Comparison of ENCODE assay signal across 18 cellular contexts in the genomic region with DNA sequence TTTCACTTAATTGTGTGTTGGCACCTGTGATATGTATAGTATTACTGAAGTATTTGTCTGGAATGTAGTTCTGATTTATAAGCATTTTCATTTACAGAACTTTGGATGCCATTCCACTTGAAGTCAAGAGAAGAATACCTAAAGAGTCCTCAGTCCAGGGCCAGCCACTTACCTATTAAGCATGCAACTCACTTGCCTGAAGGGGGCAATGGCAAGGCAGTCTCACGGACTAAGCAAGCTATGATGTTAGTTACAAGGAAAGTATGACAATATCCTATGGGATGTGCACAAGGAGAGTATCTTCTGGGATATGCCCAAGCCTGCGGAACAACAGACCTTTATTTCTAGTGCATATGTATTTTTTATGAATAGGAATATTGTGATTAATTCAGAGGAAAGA.
"Had no signal": no experiment of that assay in that cellular context is flagged by ENCODE, and none has a peak within 500 bp of the region (broad histone marks: within the 10 kb centered on the region; RNA-seq: fewer than 3 reads in every experiment).

No MANE protein-coding gene starts in this region.

- H3K36me3 Mint-ChIP-seq: activated naive CD8-positive, alpha-beta T cell treated with anti-CD3 and anti-CD28 coated beads for 36 hours had no signal

- DNase-seq: activated CD4-positive, alpha-beta T cell treated with anti-CD3 and anti-CD28 coated beads for 4 hours; activated CD8-positive, alpha-beta memory T cell treated with anti-CD3 and anti-CD28 coated beads, Interleukin-2, amount 50 U/mL, for 4 hours; activated CD8-positive, alpha-beta T cell treated with anti-CD3 and anti-CD28 coated beads for 36 hours; activated gamma-delta T cell treated with Interleukin-2 at 50 U/mL for 16 hours; activated naive CD8-positive, alpha-beta T cell treated with anti-CD3 and anti-CD28 coated beads for 36 hours; activated T-cell treated with anti-CD3 and anti-CD28 coated beads, Interleukin-2, amount 50 U/mL, for 72 hours; dorsolateral prefrontal cortex; glutamatergic neuron; left ventricle myocardium superior; mesenchymal stem cell; psoas muscle; sigmoid colon; stimulated activated CD4-positive, alpha-beta T cell treated with anti-CD3 and anti-CD28 coated beads, Interleukin-2, amount 100 ng/mL, for 48 hours; stimulated activated naive CD8-positive, alpha-beta T cell treated with anti-CD3 and anti-CD28 coated beads, Interleukin-15, amount 100 ng/mL, for 72 hours; T1000 had no signal

- H3K4me3 Mint-ChIP-seq: activated CD8-positive, alpha-beta T cell treated with anti-CD3 and anti-CD28 coated beads for 36 hours; activated naive CD8-positive, alpha-beta T cell treated with anti-CD3 and anti-CD28 coated beads for 36 hours; activated T-cell treated with anti-CD3 and anti-CD28 coated beads, Interleukin-2, amount 50 U/mL, for 72 hours; nephron; stimulated activated naive CD8-positive, alpha-beta T cell treated with anti-CD3 and anti-CD28 coated beads, Interleukin-15, amount 100 ng/mL, for 72 hours had no signal

- FAIRE-seq: endometrium, keratinocyte had no signal

- H3K27me3 Mint-ChIP-seq: activated CD8-positive, alpha-beta T cell treated with anti-CD3 and anti-CD28 coated beads for 36 hours; activated naive CD8-positive, alpha-beta T cell treated with anti-CD3 and anti-CD28 coated beads for 36 hours; stimulated activated naive CD8-positive, alpha-beta T cell treated with anti-CD3 and anti-CD28 coated beads, Interleukin-15, amount 100 ng/mL, for 72 hours had no signal

- ATAC-seq: activated CD8-positive, alpha-beta T cell treated with anti-CD3 and anti-CD28 coated beads for 36 hours; activated T-cell treated with anti-CD3 and anti-CD28 coated beads, Interleukin-2, amount 50 U/mL, for 72 hours; left ventricle myocardium superior; psoas muscle; stimulated activated naive CD8-positive, alpha-beta T cell treated with anti-CD3 and anti-CD28 coated beads, Interleukin-15, amount 100 ng/mL, for 72 hours had no signal

- H3K9me3 Mint-ChIP-seq: activated naive CD8-positive, alpha-beta T cell treated with anti-CD3 and anti-CD28 coated beads for 36 hours; nephron; stimulated activated naive CD8-positive, alpha-beta T cell treated with anti-CD3 and anti-CD28 coated beads, Interleukin-15, amount 100 ng/mL, for 72 hours had no signal

- H3K4me1 Mint-ChIP-seq: activated naive CD8-positive, alpha-beta T cell treated with anti-CD3 and anti-CD28 coated beads for 36 hours; nephron; stimulated activated naive CD8-positive, alpha-beta T cell treated with anti-CD3 and anti-CD28 coated beads, Interleukin-15, amount 100 ng/mL, for 72 hours had no signal

- H3K27ac Mint-ChIP-seq: activated CD8-positive, alpha-beta T cell treated with anti-CD3 and anti-CD28 coated beads for 36 hours; activated naive CD8-positive, alpha-beta T cell treated with anti-CD3 and anti-CD28 coated beads for 36 hours; activated T-cell treated with anti-CD3 and anti-CD28 coated beads, Interleukin-2, amount 50 U/mL, for 72 hours; nephron; stimulated activated naive CD8-positive, alpha-beta T cell treated with anti-CD3 and anti-CD28 coated beads, Interleukin-15, amount 100 ng/mL, for 72 hours had no signal
